Comparison of ENCODE assay signal across 18 cellular contexts in the genomic region with DNA sequence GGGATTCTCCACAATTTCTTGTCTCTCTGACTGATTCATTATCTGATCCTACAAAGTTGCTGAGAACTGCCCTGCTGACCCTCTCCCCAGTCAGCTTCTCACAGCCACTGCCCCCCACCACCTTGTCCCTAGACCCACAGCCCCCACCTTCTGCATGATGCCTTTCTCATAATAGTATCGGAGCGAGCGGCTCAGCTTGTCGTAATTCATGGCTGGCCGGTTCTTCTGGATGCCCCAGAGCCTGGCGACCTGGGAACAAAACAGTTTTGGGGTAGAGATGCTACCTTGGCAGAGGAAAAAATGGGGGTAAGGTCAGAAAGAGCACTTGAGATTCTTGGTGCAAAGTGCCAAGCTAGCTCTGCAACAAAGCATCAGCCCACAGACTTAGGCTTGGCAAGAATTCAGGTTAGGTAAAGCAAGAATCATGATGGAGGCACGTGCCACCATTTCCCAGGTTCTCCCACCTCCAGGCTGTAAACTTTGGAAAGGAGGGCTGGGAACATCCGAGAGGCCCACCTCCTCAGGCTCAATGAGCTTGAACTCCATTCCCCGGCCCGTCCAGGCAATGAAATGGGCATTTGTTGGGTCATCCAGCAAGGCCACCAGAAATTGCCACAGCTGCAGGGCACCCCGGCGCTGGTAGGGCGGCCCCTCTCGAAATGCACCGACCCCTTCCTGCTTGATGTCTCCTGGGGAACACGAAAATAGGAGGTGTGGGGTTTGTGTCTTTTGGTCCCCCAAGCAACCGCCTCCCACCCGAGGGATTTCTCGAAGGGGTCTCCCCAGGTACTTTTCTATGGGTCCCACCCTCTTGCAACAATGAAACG. TPM values are rescaled to one million over a fixed set of nuclear protein-coding genes. Genes with fewer than 3 reads are reported as not detected.
A peak's percentile ranks its signal among the peaks of the same experiment; 100 is the strongest.
DNase-seq lines count a peak whose midpoint lies in the region; FAIRE-seq and TF ChIP-seq lines count a peak whose summit lies in the region.
"Had no signal": no experiment of that assay in that cellular context is flagged by ENCODE, and none has a peak within 500 bp of the region (broad histone marks: within the 10 kb centered on the region; RNA-seq: fewer than 3 reads in every experiment).

No MANE protein-coding gene starts in this region.

- H3K27me3 ChIP-seq in Caco-2 (replicated peaks; ENCODE audit: control insufficient read depth, insufficient read depth, low read length): no peaks in the 10 kb centered on the region
- H3K27me3 ChIP-seq: esophagus squamous epithelium had no signal

- H3K9me3 Mint-ChIP-seq in Caco-2 (ENCODE audit: unreplicated experiment): no peaks in the 10 kb centered on the region
- no peaks in the 10 kb centered on the region for H3K9me3 Mint-ChIP-seq in progenitor cell of endocrine pancreas (ENCODE audit: low read depth)
- H3K9me3 Mint-ChIP-seq: activated CD4-positive, alpha-beta memory T cell treated with anti-CD3 and anti-CD28 coated beads, Interleukin-2, amount 10 ng/mL, durations not matched to agents 7 days and 5 days; naive thymus-derived CD4-positive, alpha-beta T cell had no signal

- H3K4me3 ChIP-seq in Caco-2 (ENCODE audit: low read depth, low read length): no peak overlapping the region

- DNase-seq in Caco-2 (no peak), RWPE1 (ENCODE audit: low spot score) (no peak), islet precursor cell (peak; percentile 48), progenitor cell of endocrine pancreas (ENCODE audit: low spot score, unreplicated experiment) (no peak), T1000 (lab: John Stamatoyannopoulos, UW) (no peak), NCI-H2081 treated with DMSO at 0.1 percent for 48 hours (lab: John Stamatoyannopoulos, UW) (no peak), frontal cortex (ENCODE audit: low spot score in 2 of 2) (no peak)
- DNase-seq: activated CD4-positive, alpha-beta memory T cell treated with anti-CD3 and anti-CD28 coated beads, Interleukin-2, amount 10 ng/mL, durations not matched to agents 7 days and 5 days; activated CD4-positive, CD25-positive, alpha-beta regulatory T cell; activated naive CD4-positive, alpha-beta T cell treated with Interleukin-2 at 50 U/mL for 16 hours; AML-193; cerebellar nuclear complex; effector CD8-positive, alpha-beta T cell; esophagus squamous epithelium; lower lobe of right lung; naive thymus-derived CD4-positive, alpha-beta T cell; NCI-H524 treated with DMSO at 0.1 percent for 48 hours had no signal

- H3K9me3 ChIP-seq in Caco-2: no peaks in the 10 kb centered on the region
- H3K9me3 ChIP-seq: esophagus squamous epithelium, lower lobe of right lung, thoracic aorta had no signal

- FAIRE-seq in frontal cortex (lab: Jason Lieb, UNC): no peak

- peaks cover 2% of the 10 kb centered on the region; the same call in 1 of the 2 replicates for H3K36me3 ChIP-seq in Caco-2 (ENCODE audit: control insufficient read depth, insufficient read depth, low read length)

- H3K27ac Mint-ChIP-seq in Caco-2 (ENCODE audit: unreplicated experiment) (peak overlapping the region; percentile 24), progenitor cell of endocrine pancreas (peak overlapping the region; percentile 78)
- H3K27ac Mint-ChIP-seq: activated CD4-positive, alpha-beta memory T cell treated with anti-CD3 and anti-CD28 coated beads, Interleukin-2, amount 10 ng/mL, durations not matched to agents 7 days and 5 days had no signal

- H3K4me3 Mint-ChIP-seq in Caco-2 (ENCODE audit: unreplicated experiment): no peak overlapping the region
- no peak overlapping the region for H3K4me3 Mint-ChIP-seq in progenitor cell of endocrine pancreas (ENCODE audit: low read depth)
- H3K4me3 Mint-ChIP-seq: activated CD4-positive, alpha-beta memory T cell treated with anti-CD3 and anti-CD28 coated beads, Interleukin-2, amount 10 ng/mL, durations not matched to agents 7 days and 5 days; naive thymus-derived CD4-positive, alpha-beta T cell had no signal

- no peak for TF ChIP-seq CTCF in Caco-2 (IDR thresholded peaks at IDR 0.05; ENCODE audit: insufficient read depth in 1 of 2, low read depth in 1 of 2, low read length in 1 of 2, severe bottlenecking in 1 of 2, unreplicated experiment in 1 of 2)
- TF ChIP-seq CTCF in RWPE1 (conservative IDR thresholded peaks at IDR 0.05; ENCODE audit: low read depth): no peak
- no peak for TF ChIP-seq CTCF in progenitor cell of endocrine pancreas (IDR thresholded peaks at IDR 0.05; ENCODE audit: unreplicated experiment)

- CTCF ChIA-PET in Caco-2 (lab: Charles Lee) (no interaction called here), RWPE1 (lab: Yijun Ruan, JAX) (interaction anchor here (0.5 kb wide), 1 partner anchor 1286 kb away, joined by 3 read pairs; no protein-coding TSS in a partner anchor)

- no peaks in the 10 kb centered on the region for H3K27me3 Mint-ChIP-seq in Caco-2 (ENCODE audit: insufficient read depth, unreplicated experiment)
- no peaks in the 10 kb centered on the region for H3K27me3 Mint-ChIP-seq in progenitor cell of endocrine pancreas
- H3K27me3 Mint-ChIP-seq: activated CD4-positive, alpha-beta memory T cell treated with anti-CD3 and anti-CD28 coated beads, Interleukin-2, amount 10 ng/mL, durations not matched to agents 7 days and 5 days; naive thymus-derived CD4-positive, alpha-beta T cell had no signal

- intact Hi-C loops in Caco-2 (cut with micrococcal nuclease; ENCODE audit: unreplicated experiment): no loop called here

- POLR2A ChIA-PET in Caco-2 (lab: Charles Lee) (no interaction called here), RWPE1 (lab: Yijun Ruan, JAX; ENCODE audit: low non-redundant PET) (no interaction called here)

- H3K36me3 Mint-ChIP-seq in Caco-2 (ENCODE audit: insufficient read depth, unreplicated experiment): peaks cover 58% of the 10 kb centered on the region
- peaks cover 14% of the 10 kb centered on the region for H3K36me3 Mint-ChIP-seq in progenitor cell of endocrine pancreas (ENCODE audit: insufficient read depth)

- H3K27ac ChIP-seq in RWPE1: peak overlapping the region; percentile 87

- BruUV-seq in Caco-2 (replicated peaks; lab: Mats Ljungman, UMichigan): no TSS peak

- H3K4me1 ChIP-seq in Caco-2: peaks cover 14% of the 10 kb centered on the region

- H3K4me1 Mint-ChIP-seq in Caco-2 (ENCODE audit: low read depth, unreplicated experiment): no peaks in the 10 kb centered on the region
- peaks cover 44% of the 10 kb centered on the region for H3K4me1 Mint-ChIP-seq in progenitor cell of endocrine pancreas (ENCODE audit: low read depth)
- H3K4me1 Mint-ChIP-seq: activated CD4-positive, alpha-beta memory T cell treated with anti-CD3 and anti-CD28 coated beads, Interleukin-2, amount 10 ng/mL, durations not matched to agents 7 days and 5 days had no signal

RNA-seq across cellular contexts. Expression of a gene that starts 16.9 kb away (rescaled TPM):
- total RNA-seq in Caco-2 (2022) (37.8 and 48.5 TPM in 2 replicates), progenitor cell of endocrine pancreas (79.5 and 84.3 TPM in 2 replicates), frontal cortex (0.41 TPM)

RNA-seq across cellular contexts. Expression of a gene that starts 45.4 kb away (rescaled TPM):
- total RNA-seq in Caco-2 (2022): 56.3 and 66.8 TPM in 2 replicates
- 55.2 and 60.6 TPM in 2 replicates for total RNA-seq in progenitor cell of endocrine pancreas
- 40.8 TPM for total RNA-seq in frontal cortex

Comparison
In these comparisons a context has a peak if more than half of its experiments do, and no peak if none do; other contexts are left out.
1. RNA of a gene that starts 16.9 kb away (total RNA-seq): 79.5 to 84.3 TPM in progenitor cell of endocrine pancreas and 37.8 to 48.5 TPM in Caco-2; 0.41 TPM in frontal cortex (single experiment); every median in the first group is over 10 times any median in the second.